In the genomic region with DNA sequence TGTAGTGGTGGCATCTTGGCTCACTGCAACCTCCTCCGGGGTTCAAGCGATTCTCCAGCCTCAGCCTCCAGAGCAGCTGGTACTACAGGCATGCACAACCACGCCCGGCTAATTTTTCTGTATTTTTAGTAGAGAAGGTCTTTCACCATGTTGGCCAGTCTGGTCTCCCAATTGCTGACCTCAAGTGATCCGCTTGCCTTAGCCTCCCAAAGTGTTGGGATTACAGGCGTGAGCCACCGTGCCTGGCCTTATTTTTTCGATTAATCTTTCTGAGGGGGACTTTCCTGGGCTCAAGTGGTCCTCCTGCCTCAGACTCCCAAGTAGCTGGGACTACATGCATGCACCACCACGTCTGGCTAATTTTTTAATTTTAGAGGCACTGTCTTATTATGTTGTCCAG, we compare ENCODE assay signal across 9 cellular contexts. TPM values are rescaled to one million over a fixed set of nuclear protein-coding genes. Genes with fewer than 3 reads are reported as not detected.
DNase-seq lines count a peak whose midpoint lies in the region; ATAC-seq and TF ChIP-seq lines count a peak whose summit lies in the region.
"Had no signal": no experiment of that assay in that cellular context is flagged by ENCODE, and none has a peak within 500 bp of the region (broad histone marks: within the 10 kb centered on the region; RNA-seq: fewer than 3 reads in every experiment).

No MANE protein-coding gene starts in this region.

- in situ Hi-C loops in astrocyte of the cerebellum (cut with HindIII; ENCODE audit: low sequenced_read_pairs) = no loop called here

- no peaks in the 10 kb centered on the region for H3K9me3 Mint-ChIP-seq in activated naive CD4-positive, alpha-beta T cell treated with anti-CD3 and anti-CD28 coated beads for 36 hours

- H3K4me1 ChIP-seq in lung (ENCODE audit: control insufficient read depth in 2 of 2, insufficient read depth in 2 of 2, low read length in 2 of 2) = peaks cover 1 to 3% of the 10 kb centered on the region in 2 donors
- H3K4me1 ChIP-seq in upper lobe of left lung = peaks cover 9 to 30% (median 12%) of the 10 kb centered on the region in 4 donors

- H3K27me3 ChIP-seq in lung (ENCODE audit: control insufficient read depth, insufficient read depth) (no peaks in the 10 kb centered on the region), upper lobe of left lung (no peaks in the 10 kb centered on the region)
- H3K27me3 ChIP-seq: pancreas had no signal

- peak overlapping the region; percentile 90 for H3K27ac Mint-ChIP-seq in activated naive CD4-positive, alpha-beta T cell treated with anti-CD3 and anti-CD28 coated beads for 36 hours

- TF ChIP-seq CTCF in astrocyte of the cerebellum (IDR thresholded peaks at IDR 0.05; ENCODE audit: low read depth, low read length, missing control alignments) (no peak), lung (IDR thresholded peaks at IDR 0.05; ENCODE audit: control extremely low read depth, extremely low read depth) (no peak), upper lobe of left lung (IDR thresholded peaks at IDR 0.05) (no peak)

- H3K4me3 ChIP-seq in astrocyte of the cerebellum (ENCODE audit: low read depth, low read length) = peak overlapping the region; percentile 61
- no peak overlapping the region for H3K4me3 ChIP-seq in lung
- H3K4me3 ChIP-seq in upper lobe of left lung = peak overlapping the region in 3 of 4 donors; percentile 65 to 67 (median 67)

- H3K27me3 Mint-ChIP-seq in activated naive CD4-positive, alpha-beta T cell treated with anti-CD3 and anti-CD28 coated beads for 36 hours (ENCODE audit: low read depth) = no peaks in the 10 kb centered on the region

- WGBS in lung, 2 donors = 92% methylated on average over 9 of the region's 9 CpGs
- WGBS in upper lobe of left lung, 2 donors = 92 to 93% methylated on average over 9 of the region's 9 CpGs

- H3K4me1 Mint-ChIP-seq in activated naive CD4-positive, alpha-beta T cell treated with anti-CD3 and anti-CD28 coated beads for 36 hours (ENCODE audit: low read depth) = peaks cover 51% of the 10 kb centered on the region

- CTCF ChIA-PET in activated naive CD4-positive, alpha-beta T cell treated with anti-CD3 and anti-CD28 coated beads for 36 hours (lab: Charles Lee) = no interaction called here

- H3K27ac ChIP-seq in lung (ENCODE audit: low read depth in 1 of 2, low read length in 1 of 2) (peak overlapping the region; percentile 49 to 65), upper lobe of left lung (peak overlapping the region; percentile 84 to 90 (median 86))

- H3K4me3 Mint-ChIP-seq in activated naive CD4-positive, alpha-beta T cell treated with anti-CD3 and anti-CD28 coated beads for 36 hours = peak overlapping the region; percentile 92

- H3K9me3 ChIP-seq in lung (ENCODE audit: control insufficient read depth in 2 of 2, insufficient read depth in 1 of 2, low read length in 1 of 2) = no peaks in the 10 kb centered on the region
- no peaks in the 10 kb centered on the region for H3K9me3 ChIP-seq in upper lobe of left lung
- H3K9me3 ChIP-seq: pancreas had no signal

- no peak for DNase-seq in activated naive CD4-positive, alpha-beta T cell treated with anti-CD3 and anti-CD28 coated beads for 36 hours
- no peak for DNase-seq in activated naive CD4-positive, alpha-beta T cell treated with anti-CD3 and anti-CD28 coated beads, Interleukin-2, amount 50 U/mL, for 16 hours
- DNase-seq in astrocyte of the cerebellum (ENCODE audit: low read depth) (no peak), lung (ENCODE audit: low spot score) (no peak), upper lobe of left lung (no peak), DMS79 treated with DMSO at 0.1 percent for 48 hours (lab: John Stamatoyannopoulos, UW) (no peak)
- DNase-seq in stimulated activated CD4-positive, alpha-beta T cell treated with anti-CD3 and anti-CD28 coated beads, Interleukin-2, amount 100 ng/mL, for 48 hours = no peak

- intact Hi-C loops in activated naive CD4-positive, alpha-beta T cell treated with anti-CD3 and anti-CD28 coated beads for 36 hours (cut with micrococcal nuclease) = loop anchor here (2.0 kb wide), 1 partner anchor 16 kb away; no protein-coding TSS in a partner anchor

- no peak for TF ChIP-seq EP300 in upper lobe of left lung (IDR thresholded peaks at IDR 0.05)

- no peak for TF ChIP-seq POLR2A in upper lobe of left lung (IDR thresholded peaks at IDR 0.05)

- H3K36me3 Mint-ChIP-seq in activated naive CD4-positive, alpha-beta T cell treated with anti-CD3 and anti-CD28 coated beads for 36 hours (ENCODE audit: low read depth) = peaks cover 27% of the 10 kb centered on the region

- H3K36me3 ChIP-seq in lung (ENCODE audit: control insufficient read depth in 2 of 2, insufficient read depth in 2 of 2, low read length in 2 of 2) (peaks cover 7 to 8% of the 10 kb centered on the region in 2 donors), upper lobe of left lung (peaks cover 4 to 31% (median 25%) of the 10 kb centered on the region in 4 donors)

- ATAC-seq in lung (ENCODE audit: insufficient read depth, low FRiP score) (no peak), upper lobe of left lung (ENCODE audit: low FRiP score in 2 of 2) (no peak), HG03108 (IDR thresholded peaks at IDR 0.05; ENCODE audit: unreplicated experiment) (no peak)

RNA-seq across cellular contexts. Expression of a gene that starts 5.6 kb away (rescaled TPM):
- total RNA-seq in activated naive CD4-positive, alpha-beta T cell treated with anti-CD3 and anti-CD28 coated beads for 36 hours = 100 to 1,000 TPM; 265 to 277 TPM
- total RNA-seq in lung = 100 to 1,000 TPM in 1 of 2 donors, 10 to 100 TPM in 1; 67.7 to 130 TPM
- 100 to 1,000 TPM; 139 to 206 TPM for polyA plus RNA-seq in lung
- 100 to 1,000 TPM in 3 of 6 donors, 10 to 100 TPM in 3; 40.9 to 124 (median 92.0) TPM for total RNA-seq in upper lobe of left lung

RNA-seq across cellular contexts. Expression of a gene that starts 16.3 kb away (rescaled TPM):
- total RNA-seq in activated naive CD4-positive, alpha-beta T cell treated with anti-CD3 and anti-CD28 coated beads for 36 hours = 10 to 100 TPM; 28.4 to 28.8 TPM
- total RNA-seq in lung (1 to 10 TPM; 3.4 to 7.6 TPM), upper lobe of left lung (10 to 100 TPM in 2 of 6 donors, 1 to 10 TPM in 3, under 1 TPM in 1; 0.89 to 20.7 (median 5.7) TPM)
- 10 to 100 TPM in 1 of 2 donors, 1 to 10 TPM in 1; 5.7 to 18.0 TPM for polyA plus RNA-seq in lung
